ENCODE assay signal across 8 cellular contexts in the genomic region with DNA sequence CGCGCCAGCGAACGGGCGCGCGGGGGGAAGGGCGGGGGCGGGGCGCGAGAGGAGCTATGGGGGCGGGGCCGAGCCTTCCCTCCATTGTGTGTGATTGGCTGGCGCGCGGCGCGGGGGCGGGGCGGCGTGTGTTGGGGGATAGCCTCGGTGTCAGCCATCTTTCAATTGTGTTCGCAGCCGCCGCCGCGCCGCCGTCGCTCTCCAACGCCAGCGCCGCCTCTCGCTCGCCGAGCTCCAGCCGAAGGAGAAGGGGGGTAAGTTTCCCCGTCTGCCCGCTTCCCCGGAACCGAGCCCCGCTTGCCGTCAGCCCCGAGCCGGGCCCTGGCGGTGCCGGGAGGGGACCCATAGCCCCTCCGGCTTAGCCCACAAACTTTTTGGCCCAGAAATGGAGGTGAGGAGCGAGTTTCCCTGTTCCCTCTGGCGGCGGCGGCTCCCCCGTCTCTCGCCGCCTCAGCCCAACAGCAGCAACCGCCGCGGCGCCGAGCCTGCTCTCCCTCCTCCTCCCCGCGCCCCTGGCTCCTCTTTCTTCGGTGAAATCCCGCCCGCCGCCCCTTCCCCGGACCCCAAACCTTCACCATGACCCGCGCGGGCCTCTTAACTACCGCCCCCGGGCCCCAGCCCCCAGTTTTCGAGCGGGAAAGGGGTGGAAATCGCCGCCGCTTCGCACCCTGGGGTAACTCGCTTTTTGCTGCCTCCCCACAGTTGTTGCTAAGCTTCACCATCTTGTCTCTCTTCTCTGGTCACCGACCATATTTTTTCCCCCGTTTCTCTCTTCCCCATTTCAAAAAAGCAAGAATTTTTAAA. TPM values are rescaled to one million over a fixed set of nuclear protein-coding genes. Genes with fewer than 3 reads are reported as not detected.
A peak's percentile ranks its signal among the peaks of the same experiment; 100 is the strongest.
DNase-seq lines count a peak whose midpoint lies in the region; ATAC-seq and TF ChIP-seq lines count a peak whose summit lies in the region.

A gene (plus strand): TSS at position 159 of the 804 bp plus-strand sequence. CDS start 1,636 bp downstream, outside the sequence.

- peak within 1 kb of the TSS; percentile 70 for H3K4me3 ChIP-seq in BJ (ENCODE audit: low read depth, low read length)

- CTCF ChIA-PET in BJ (lab: Yijun Ruan, JAX), result interaction anchor here (1.0 to 2.7 kb wide), 12 partner anchors 10 to 596 kb away, joined by 3 to 11 read pairs (median 5); no protein-coding TSS in a partner anchor

- peak within 1 kb of the TSS; percentile 98 for H3K27ac ChIP-seq in cingulate gyrus (ENCODE audit: low read depth, low read length)

- ATAC-seq in GM19324 (IDR thresholded peaks at IDR 0.05; ENCODE audit: low FRiP score, unreplicated experiment) (peak; percentile 75), HG03460 (IDR thresholded peaks at IDR 0.05; ENCODE audit: unreplicated experiment) (peak; percentile 76), left colon (peak; percentile 81)

- intact Hi-C loops in left colon (cut with DNase I, micrococcal nuclease), result loop anchor here in 1 of 2 donors (10.0 kb wide), 1 partner anchor 62 kb away; no protein-coding TSS in a partner anchor

- TF ChIP-seq CTCF in BJ (IDR thresholded peaks at IDR 0.05; ENCODE audit: insufficient read depth, low read depth, low read length), result no peak

- DNase-seq in BJ (ENCODE audit: low read depth) (peak; percentile 43), NCI-H526 (lab: John Stamatoyannopoulos, UW) (peak; percentile 63 to 94), left colon (peak; percentile 97 to 100)
- peak; percentile 99 for DNase-seq in activated CD4-positive, alpha-beta T cell treated with anti-CD3 and anti-CD28 coated beads for 48 hours
- peak; percentile 98 for DNase-seq in stimulated activated CD4-positive, alpha-beta T cell treated with anti-CD3 and anti-CD28 coated beads, Interleukin-1b, Interleukin-23, amount 100 ng/mL, for 48 hours

- POLR2A ChIA-PET in BJ (lab: Charles Lee), result interaction anchor here (0.5 to 1.0 kb wide), 4 partner anchors 8 to 540 kb away, joined by 3 to 4 read pairs (median 3); no protein-coding TSS in a partner anchor

- no peaks in the 10 kb centered on the region for H3K27me3 ChIP-seq in BJ (ENCODE audit: control insufficient read depth, insufficient read depth, low read length)

- no peaks in the 10 kb centered on the region; the same call in 1 of the 2 replicates for H3K36me3 ChIP-seq in BJ (ENCODE audit: control insufficient read depth, insufficient read depth, low read length)

RNA-seq across cellular contexts. Expression of the gene that starts here (rescaled TPM):
- 164 and 168 TPM in 2 replicates for polyA plus RNA-seq in BJ (2011; rRNA removed)
- 26.5 and 32.5 TPM in 2 replicates for polyA minus RNA-seq in BJ (2011; rRNA and poly(A)+ RNA removed)
- 100 to 1,000 TPM; 743 to 759 TPM for total RNA-seq in left colon

Comparison
In these comparisons a context has a peak if more than half of its experiments do, and no peak if none do; other contexts are left out.
1. Peak in every context shown above with its lines: DNase-seq, ATAC-seq, H3K4me3 ChIP-seq and H3K27ac ChIP-seq.
2. DNase-seq: peak in every context shown above with its lines; median percentile 99 in activated CD4-positive, alpha-beta T cell treated with anti-CD3 and anti-CD28 coated beads for 48 hours; 98 in left colon; 98 in stimulated activated CD4-positive, alpha-beta T cell treated with anti-CD3 and anti-CD28 coated beads, Interleukin-1b, Interleukin-23, amount 100 ng/mL, for 48 hours; 78 in NCI-H526; 43 in BJ.